In the genomic region with DNA sequence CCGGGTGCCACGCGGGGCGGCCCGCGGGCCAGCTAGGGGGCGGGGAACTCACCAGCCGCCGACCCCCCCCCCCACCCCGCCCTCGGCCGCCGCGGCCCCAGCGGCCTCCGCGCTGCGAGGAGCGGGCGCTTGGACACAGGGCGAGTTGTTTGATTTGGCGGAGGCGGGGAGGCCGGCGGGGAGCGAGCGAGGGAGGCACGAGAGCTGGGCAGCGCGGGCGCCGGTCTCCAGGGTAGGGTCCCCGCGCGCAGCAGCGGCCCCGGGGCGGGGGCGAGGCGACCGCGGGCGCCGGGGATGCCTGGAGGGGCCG, we compare ENCODE assay signal across 8 cellular contexts.
A peak's percentile ranks its signal among the peaks of the same experiment; 100 is the strongest.
DNase-seq lines count a peak whose midpoint lies in the region; ATAC-seq and TF ChIP-seq lines count a peak whose summit lies in the region.

No MANE protein-coding gene starts in this region.

- H3K27me3 Mint-ChIP-seq in activated naive CD8-positive, alpha-beta T cell treated with anti-CD3 and anti-CD28 coated beads, Interleukin-2, amount 50 U/mL, for 24 hours = peaks cover 50% of the 10 kb centered on the region
- peaks cover 64% of the 10 kb centered on the region for H3K27me3 Mint-ChIP-seq in activated naive CD8-positive, alpha-beta T cell treated with anti-CD3 and anti-CD28 coated beads for 36 hours

- H3K9me3 Mint-ChIP-seq in activated naive CD8-positive, alpha-beta T cell treated with anti-CD3 and anti-CD28 coated beads, Interleukin-2, amount 50 U/mL, for 24 hours = no peaks in the 10 kb centered on the region
- no peaks in the 10 kb centered on the region for H3K9me3 Mint-ChIP-seq in activated naive CD8-positive, alpha-beta T cell treated with anti-CD3 and anti-CD28 coated beads for 36 hours

- no peak for DNase-seq in activated naive CD8-positive, alpha-beta T cell treated with anti-CD3 and anti-CD28 coated beads, Interleukin-2, amount 50 U/mL, for 24 hours
- DNase-seq in activated naive CD8-positive, alpha-beta T cell treated with anti-CD3 and anti-CD28 coated beads for 36 hours = no peak
- DNase-seq in cardiac fibroblast (ENCODE audit: low read depth in 2 of 2) (peak in 1 of 2 donors; percentile 19), medulla oblongata (ENCODE audit: extremely low spot score) (peak; percentile 34), HK-2 (ENCODE audit: unreplicated experiment) (no peak)
- no peak for DNase-seq in stimulated activated CD4-positive, alpha-beta T cell treated with anti-CD3 and anti-CD28 coated beads, Interleukin-12 subunit alpha, Interleukin-12 subunit beta, amount 100 ng/mL, for 4 hours

- H3K27ac Mint-ChIP-seq in activated naive CD8-positive, alpha-beta T cell treated with anti-CD3 and anti-CD28 coated beads, Interleukin-2, amount 50 U/mL, for 24 hours = no peak overlapping the region
- H3K27ac Mint-ChIP-seq in activated naive CD8-positive, alpha-beta T cell treated with anti-CD3 and anti-CD28 coated beads for 36 hours = no peak overlapping the region

- H3K4me1 Mint-ChIP-seq in activated naive CD8-positive, alpha-beta T cell treated with anti-CD3 and anti-CD28 coated beads, Interleukin-2, amount 50 U/mL, for 24 hours = peaks cover 10% of the 10 kb centered on the region
- peaks cover 11% of the 10 kb centered on the region for H3K4me1 Mint-ChIP-seq in activated naive CD8-positive, alpha-beta T cell treated with anti-CD3 and anti-CD28 coated beads for 36 hours

- no peak for TF ChIP-seq CTCF in cardiac fibroblast (IDR thresholded peaks at IDR 0.05; ENCODE audit: low read depth, low read length)

- ATAC-seq in activated naive CD8-positive, alpha-beta T cell treated with anti-CD3 and anti-CD28 coated beads, Interleukin-2, amount 50 U/mL, for 24 hours = no peak
- ATAC-seq in HG03108 (IDR thresholded peaks at IDR 0.05; ENCODE audit: unreplicated experiment) (peak; percentile 29), HG03521 (IDR thresholded peaks at IDR 0.05; ENCODE audit: unreplicated experiment) (no peak)

- peak overlapping the region; percentile 66 for H3K4me3 Mint-ChIP-seq in activated naive CD8-positive, alpha-beta T cell treated with anti-CD3 and anti-CD28 coated beads, Interleukin-2, amount 50 U/mL, for 24 hours
- H3K4me3 Mint-ChIP-seq in activated naive CD8-positive, alpha-beta T cell treated with anti-CD3 and anti-CD28 coated beads for 36 hours = no peak overlapping the region

- H3K36me3 Mint-ChIP-seq in activated naive CD8-positive, alpha-beta T cell treated with anti-CD3 and anti-CD28 coated beads, Interleukin-2, amount 50 U/mL, for 24 hours (ENCODE audit: low read depth) = no peaks in the 10 kb centered on the region
- no peaks in the 10 kb centered on the region for H3K36me3 Mint-ChIP-seq in activated naive CD8-positive, alpha-beta T cell treated with anti-CD3 and anti-CD28 coated beads for 36 hours

- peak overlapping the region; percentile 45 to 49 for H3K4me3 ChIP-seq in cardiac fibroblast (replicated peaks in 1 of 2; ENCODE audit: low read depth in 2 of 2, low read length in 2 of 2)
